In the genomic region with DNA sequence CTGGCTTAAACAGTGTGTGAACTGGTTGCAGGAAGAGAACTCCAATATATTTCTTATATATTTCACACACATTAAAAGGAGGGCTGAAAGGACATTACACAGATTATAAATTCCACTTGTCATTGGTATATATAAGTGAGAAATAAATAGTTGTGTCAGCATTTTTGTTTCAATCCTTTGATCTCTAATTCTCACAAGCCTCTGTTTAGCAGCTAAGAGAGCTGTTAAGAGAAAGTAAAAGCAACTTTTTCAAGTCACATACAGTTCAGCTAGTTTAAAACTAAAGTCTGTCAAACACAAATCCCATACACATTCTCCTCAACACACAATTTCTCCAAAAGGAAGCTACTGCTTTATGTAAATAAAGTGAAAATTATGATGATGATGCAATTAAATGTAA, we compare ENCODE assay signal across 25 cellular contexts.
DNase-seq lines count a peak whose midpoint lies in the region; ATAC-seq, FAIRE-seq and TF ChIP-seq lines count a peak whose summit lies in the region.
"Had no signal": no experiment of that assay in that cellular context is flagged by ENCODE, and none has a peak within 500 bp of the region (broad histone marks: within the 10 kb centered on the region; RNA-seq: fewer than 3 reads in every experiment).

No MANE protein-coding gene starts in this region.

- in situ Hi-C loops in GM23248 (cut with MboI) = no loop called here

- H3K9ac ChIP-seq in GM23248 (0 out of 2 replicates have a peak overlapping the region, but pooled peaks have one; percentile 11), H1 (replicated peaks in 1 of 4; ENCODE audit: extremely low read depth in 1 of 4, low read depth in 3 of 4, low read length in 3 of 4) (no peak overlapping the region)
- H3K9ac ChIP-seq: BLaER1 had no signal

- DNase-seq in COR-L47 (lab: John Stamatoyannopoulos, UW) (peak; percentile 20), GM23248 (no peak), NCI-H146 treated with DMSO at 0.1 percent for 48 hours (lab: John Stamatoyannopoulos, UW; ENCODE audit: unreplicated experiment) (peak; percentile 49), H1 (ENCODE audit: low read depth in 1 of 2, low spot score in 2 of 2) (no peak)
- DNase-seq in activated CD4-positive, alpha-beta T cell treated with anti-CD3 and anti-CD28 coated beads, Interleukin-2, amount 10 ng/mL, durations not matched to agents 24 days and 14 days = no peak
- DNase-seq: ACHN; Caco-2; CD4-positive, alpha-beta T cell; Karpas-422; NCI-H1436; NCI-H2029; NCI-H2171; NCI-H345; NCI-H524; NCI-H82; PC-3; Right ventricle myocardium superior; T-helper 17 cell had no signal

- no peak overlapping the region for H3K4me3 Mint-ChIP-seq in activated CD4-positive, alpha-beta T cell treated with anti-CD3 and anti-CD28 coated beads, Interleukin-2, amount 10 ng/mL, durations not matched to agents 24 days and 14 days
- H3K4me3 Mint-ChIP-seq: CD4-positive, alpha-beta T cell; T-helper 17 cell had no signal

- no peak overlapping the region for H2BK5ac ChIP-seq in H1 (ENCODE audit: low read depth, low read length)

- H3K23me2 ChIP-seq in H1 (ENCODE audit: low read depth, low read length) = no peaks in the 10 kb centered on the region

- no peaks in the 10 kb centered on the region for H3F3A ChIP-seq in GM23248 (ENCODE audit: insufficient read depth)

- CTCF ChIA-PET in H1 (lab: Charles Lee; ENCODE audit: partially characterized antibody) = interaction anchor here (0.6 to 1.6 kb wide), 4 partner anchors 13 to 147 kb away, joined by 3 to 7 read pairs (median 4); partner anchors contain the start of gene CCDC39

- H4K8ac ChIP-seq in H1 (ENCODE audit: extremely low read depth, insufficient read depth, low read length) = no peak overlapping the region

- no peak overlapping the region for H3K23ac ChIP-seq in H1 (ENCODE audit: insufficient read length)

- no peak overlapping the region for H2BK120ac ChIP-seq in H1 (replicated peaks; ENCODE audit: low read depth, low read length)

- no peak for TF ChIP-seq POLR2A in H1 (IDR thresholded peaks at IDR 0.05; ENCODE audit: control extremely low read depth in 1 of 2, low read depth in 2 of 2, low read length in 2 of 2)

- intact Hi-C loops in activated CD4-positive, alpha-beta T cell treated with anti-CD3 and anti-CD28 coated beads, Interleukin-2, amount 10 ng/mL, durations not matched to agents 24 days and 14 days (cut with micrococcal nuclease) = no loop called here

- no peak for ATAC-seq in HG03045 (IDR thresholded peaks at IDR 0.05; ENCODE audit: unreplicated experiment)
- ATAC-seq in GM18511 (IDR thresholded peaks at IDR 0.05; ENCODE audit: unreplicated experiment) = no peak
- ATAC-seq: PC-3, T-helper 17 cell had no signal

- H4K91ac ChIP-seq in H1 (replicated peaks; ENCODE audit: insufficient read length, low read length) = no peak overlapping the region

- H3K36me3 ChIP-seq in GM23248 (ENCODE audit: low read depth) = no peaks in the 10 kb centered on the region
- H3K36me3 ChIP-seq in H1 (ENCODE audit: control insufficient read depth in 2 of 4, insufficient read depth in 4 of 4, low read length in 3 of 4) = no peaks in the 10 kb centered on the region
- H3K36me3 ChIP-seq: BLaER1 had no signal

- no peak overlapping the region for H2BK15ac ChIP-seq in H1 (ENCODE audit: low read length)

- no peaks in the 10 kb centered on the region for H3K9me2 ChIP-seq in GM23248 (ENCODE audit: insufficient read depth)

- POLR2A ChIA-PET in H1 (lab: Charles Lee; ENCODE audit: partially characterized antibody) = interaction anchor here (1.5 kb wide), 1 partner anchor 163 kb away, joined by 5 read pairs; the partner anchor contains the start of gene FXR1

- H2BK20ac ChIP-seq in H1 (ENCODE audit: low read length) = no peak overlapping the region

- H3K14ac ChIP-seq in H1 (ENCODE audit: insufficient read length) = no peak overlapping the region

- no peaks in the 10 kb centered on the region for H3K9me3 Mint-ChIP-seq in activated CD4-positive, alpha-beta T cell treated with anti-CD3 and anti-CD28 coated beads, Interleukin-2, amount 10 ng/mL, durations not matched to agents 24 days and 14 days
- H3K9me3 Mint-ChIP-seq: CD4-positive, alpha-beta T cell had no signal

- H3K27me3 Mint-ChIP-seq in activated CD4-positive, alpha-beta T cell treated with anti-CD3 and anti-CD28 coated beads, Interleukin-2, amount 10 ng/mL, durations not matched to agents 24 days and 14 days = no peaks in the 10 kb centered on the region

- no peaks in the 10 kb centered on the region for H3K4me1 Mint-ChIP-seq in activated CD4-positive, alpha-beta T cell treated with anti-CD3 and anti-CD28 coated beads, Interleukin-2, amount 10 ng/mL, durations not matched to agents 24 days and 14 days
- H3K4me1 Mint-ChIP-seq: T-helper 17 cell had no signal

- H3K56ac ChIP-seq in H1 (replicated peaks; ENCODE audit: insufficient read length, low read depth, low read length) = no peak overlapping the region

- H3K4me2 ChIP-seq in GM23248 (ENCODE audit: unreplicated experiment) (no peak overlapping the region), H1 (ENCODE audit: insufficient read depth in 1 of 2, low read depth in 2 of 2, low read length in 2 of 2) (no peak overlapping the region)
- H3K4me2 ChIP-seq: BLaER1 had no signal

- H3K27ac ChIP-seq in GM23248 (no peak overlapping the region), H1 (ENCODE audit: low read depth, low read length) (no peak overlapping the region)
- H3K27ac ChIP-seq: BLaER1, HL-60 had no signal

- no peaks in the 10 kb centered on the region for H3K4me1 ChIP-seq in GM23248 (ENCODE audit: insufficient read depth)
- peaks cover 0 to 7% (median 0%) of the 10 kb centered on the region in 4 experiments; a peak in 1 of 7 replicates for H3K4me1 ChIP-seq in H1 (replicated peaks in 1 of 4; ENCODE audit: control insufficient read depth in 3 of 4, insufficient read depth in 4 of 4, low read length in 3 of 4)
- H3K4me1 ChIP-seq: BLaER1, Caco-2 had no signal

- H4K20me1 ChIP-seq in GM23248 (ENCODE audit: insufficient read depth) = no peaks in the 10 kb centered on the region
- no peaks in the 10 kb centered on the region for H4K20me1 ChIP-seq in H1 (replicated peaks in 1 of 2; ENCODE audit: control insufficient read depth in 1 of 2, insufficient read depth in 2 of 2, low read length in 2 of 2)
- H4K20me1 ChIP-seq: BLaER1 had no signal

- H2AK5ac ChIP-seq in H1 (ENCODE audit: low read depth, low read length) = no peak overlapping the region

- no peaks in the 10 kb centered on the region for H3K79me2 ChIP-seq in GM23248 (ENCODE audit: insufficient read depth)
- no peaks in the 10 kb centered on the region for H3K79me2 ChIP-seq in H1 (ENCODE audit: control insufficient read depth in 1 of 2, insufficient read depth in 2 of 2, low read length in 2 of 2)

- H3K9me3 ChIP-seq in GM23248 (ENCODE audit: low read depth) (no peaks in the 10 kb centered on the region), H1 (ENCODE audit: insufficient read depth in 2 of 2, low read depth in 1 of 2, low read length in 1 of 2) (no peaks in the 10 kb centered on the region)
- H3K9me3 ChIP-seq: BLaER1, Caco-2 had no signal

- H3K79me1 ChIP-seq in H1 (ENCODE audit: low read depth, low read length) = no peaks in the 10 kb centered on the region

- H3K18ac ChIP-seq in H1 (ENCODE audit: extremely low read depth, low read length) = no peak overlapping the region

- H3K27ac Mint-ChIP-seq in activated CD4-positive, alpha-beta T cell treated with anti-CD3 and anti-CD28 coated beads, Interleukin-2, amount 10 ng/mL, durations not matched to agents 24 days and 14 days = no peak overlapping the region
- H3K27ac Mint-ChIP-seq: CD4-positive, alpha-beta T cell; T-helper 17 cell had no signal

- H2BK12ac ChIP-seq in H1 (ENCODE audit: low read depth, low read length) = no peak overlapping the region

- TF ChIP-seq CTCF in H1 (IDR thresholded peaks at IDR 0.05; ENCODE audit: control extremely low read depth in 1 of 3, insufficient read depth in 1 of 3, low read depth in 1 of 3, low read length in 3 of 3) = no peak

- no peak overlapping the region for H4K5ac ChIP-seq in H1 (ENCODE audit: insufficient read length, low read depth, low read length)

- no peaks in the 10 kb centered on the region for H3K27me3 ChIP-seq in GM23248 (replicated peaks; ENCODE audit: insufficient read depth)
- H3K27me3 ChIP-seq in H1 (replicated peaks in 1 of 4; ENCODE audit: control insufficient read depth in 3 of 4, extremely low read depth in 1 of 4, insufficient read depth in 3 of 4, low read length in 3 of 4) = no peaks in the 10 kb centered on the region
- H3K27me3 ChIP-seq: BLaER1 had no signal

- H3K4me3 ChIP-seq in GM23248 (no peak overlapping the region), H1 (ENCODE audit: extremely low read depth in 1 of 4, insufficient read depth in 2 of 4, low read depth in 3 of 4, low read length in 4 of 4) (no peak overlapping the region)
- H3K4me3 ChIP-seq: BLaER1 had no signal

- H3K4ac ChIP-seq in H1 (replicated peaks; ENCODE audit: insufficient read length, low read depth, low read length) = no peak overlapping the region

- TF ChIP-seq EP300 in H1 (IDR thresholded peaks at IDR 0.05; ENCODE audit: borderline replicate concordance in 1 of 2, low read depth in 2 of 2, low read length in 2 of 2) = no peak

- no peak for TF ChIP-seq RAD21 in H1 (IDR thresholded peaks at IDR 0.05 in 1 of 2, conservative IDR thresholded peaks at IDR 0.05 in 1 of 2; ENCODE audit: low read depth in 2 of 2, low read length in 2 of 2)

- no peaks in the 10 kb centered on the region for H3K36me3 Mint-ChIP-seq in activated CD4-positive, alpha-beta T cell treated with anti-CD3 and anti-CD28 coated beads, Interleukin-2, amount 10 ng/mL, durations not matched to agents 24 days and 14 days (ENCODE audit: low read depth)

- no peak for FAIRE-seq in H1 (lab: Jason Lieb, UNC)
- FAIRE-seq: GM12892, GM18507, H54 had no signal

- peak overlapping the region; percentile 66 for H2AFZ ChIP-seq in GM23248
- H2AFZ ChIP-seq in H1 (ENCODE audit: low read length) = no peak overlapping the region

TF ChIP-seq in H1, 55 proteins besides CTCF, POLR2A, EP300 and RAD21:
- TF ChIP-seq SP2 (IDR thresholded peaks at IDR 0.05; ENCODE audit: low read length) = no peak
- peak; percentile 70; the same call in 1 of the 2 replicates for TF ChIP-seq MAFK (IDR thresholded peaks at IDR 0.05; ENCODE audit: low read depth, low read length)
TF ChIP-seq in H1: peak in this region for 1.

Comparison
In these comparisons a context has a peak if more than half of its experiments do, and no peak if none do; other contexts are left out.
1. DNase-seq: peak in COR-L47 (single experiment) and NCI-H146 treated with DMSO at 0.1 percent for 48 hours (single experiment); none in GM23248 (single experiment), H1 (0 of 2) and activated CD4-positive, alpha-beta T cell treated with anti-CD3 and anti-CD28 coated beads, Interleukin-2, amount 10 ng/mL, durations not matched to agents 24 days and 14 days (single experiment).